In genomic region chr10:373015-373414, GRCh38 we compare ENCODE assay signal across 13 cellular contexts.
A peak's percentile ranks its signal among the peaks of the same experiment; 100 is the strongest.
DNase-seq lines count a peak whose midpoint lies in the region; ATAC-seq and TF ChIP-seq lines count a peak whose summit lies in the region.
"Had no signal": no experiment of that assay in that cellular context is flagged by ENCODE, and none has a peak within 500 bp of the region (broad histone marks: within the 10 kb centered on the region; RNA-seq: fewer than 3 reads in every experiment).

No MANE protein-coding gene starts in this region.

- no peaks in the 10 kb centered on the region for H3K79me2 ChIP-seq in GM23248 (ENCODE audit: insufficient read depth)

- intact Hi-C loops in sciatic nerve (cut with DNase I), result no loop called here

- H3K27me3 ChIP-seq in GM23248 (replicated peaks; ENCODE audit: insufficient read depth), result no peaks in the 10 kb centered on the region

- no peaks in the 10 kb centered on the region for H4K20me1 ChIP-seq in GM23248 (ENCODE audit: insufficient read depth)

- peaks cover 15% of the 10 kb centered on the region for H3F3A ChIP-seq in GM23248 (ENCODE audit: insufficient read depth)

- ATAC-seq in sciatic nerve, result peak; percentile 76
- no peak for ATAC-seq in GM19455 (IDR thresholded peaks at IDR 0.05; ENCODE audit: unreplicated experiment)
- ATAC-seq in HG02973 (IDR thresholded peaks at IDR 0.05; ENCODE audit: unreplicated experiment), result no peak
- ATAC-seq in GM21381 (IDR thresholded peaks at IDR 0.05; ENCODE audit: unreplicated experiment), result no peak
- ATAC-seq: activated T-helper 17 cell treated with anti-CD3 and anti-CD28 coated beads, Interleukin-2, amount 50 U/mL, for 72 hours had no signal

- H3K9me3 ChIP-seq in GM23248 (ENCODE audit: low read depth), result no peaks in the 10 kb centered on the region
- H3K9me3 ChIP-seq: prostate gland had no signal

- 68% methylated on average over 4 of the region's 4 CpGs for WGBS in GM23248 (ENCODE audit: low coverage in 1 of 2, low lambda C conversion rate in 2 of 2, missing lambda C conversion rate in 2 of 2), 2 experiments

- DNase-seq in GM23248 (peak; percentile 50), astrocyte of the cerebellum (ENCODE audit: low read depth) (peak; percentile 23), kidney glomerular epithelial cell (lab: John Stamatoyannopoulos, UW) (peak; percentile 68), sciatic nerve (ENCODE audit: low spot score) (no peak), DMS153 (lab: John Stamatoyannopoulos, UW) (no peak)
- DNase-seq: activated CD4-positive, alpha-beta T cell treated with anti-CD3 and anti-CD28 coated beads, Interleukin-2, amount 10 ng/mL, durations not matched to agents 7 days and 5 days; cerebellar nuclear complex had no signal

- H3K36me3 ChIP-seq in GM23248 (ENCODE audit: low read depth), result no peaks in the 10 kb centered on the region
- H3K36me3 ChIP-seq: prostate gland had no signal

- H3K9ac ChIP-seq in GM23248, result 0 out of 2 replicates have a peak overlapping the region, but pooled peaks have one; percentile 24

- in situ Hi-C loops in GM23248 (cut with MboI) (no loop called here), astrocyte of the cerebellum (cut with HindIII; ENCODE audit: low sequenced_read_pairs) (no loop called here)

- H3K9me2 ChIP-seq in GM23248 (ENCODE audit: insufficient read depth), result no peaks in the 10 kb centered on the region

- no peak overlapping the region for H2AFZ ChIP-seq in GM23248

- peak overlapping the region; percentile 42 for H3K27ac ChIP-seq in GM23248
- H3K27ac ChIP-seq: C4-2B, prostate gland had no signal

- no peak overlapping the region for H3K4me3 ChIP-seq in GM23248
- no peak overlapping the region for H3K4me3 ChIP-seq in astrocyte of the cerebellum (ENCODE audit: low read depth, low read length)
- H3K4me3 ChIP-seq: prostate gland had no signal

- no peak for TF ChIP-seq CTCF in astrocyte of the cerebellum (IDR thresholded peaks at IDR 0.05; ENCODE audit: low read depth, low read length, missing control alignments)

- peaks cover 21% of the 10 kb centered on the region for H3K4me1 ChIP-seq in GM23248 (ENCODE audit: insufficient read depth)
- H3K4me1 ChIP-seq: prostate gland had no signal

- peak overlapping the region; percentile 17 for H3K4me2 ChIP-seq in GM23248 (ENCODE audit: unreplicated experiment)

Comparison
In these comparisons a context has a peak if more than half of its experiments do, and no peak if none do; other contexts are left out.
1. DNase-seq: peak in GM23248 (single experiment), astrocyte of the cerebellum (single experiment) and kidney glomerular epithelial cell (single experiment); none in sciatic nerve (single experiment) and DMS153 (single experiment).